Comparison of ENCODE assay signal across 8 cellular contexts in genomic region chr16:74999208-74999682, GRCh38. TPM values are rescaled to one million over a fixed set of nuclear protein-coding genes. Genes with fewer than 3 reads are reported as not detected.
DNase-seq lines count a peak whose midpoint lies in the region; ATAC-seq and TF ChIP-seq lines count a peak whose summit lies in the region.

No MANE protein-coding gene starts in this region.

- TF ChIP-seq CTCF in CD4-positive, alpha-beta T cell (IDR thresholded peaks at IDR 0.05), result no peak
- no peak for TF ChIP-seq CTCF in fibroblast of the aortic adventitia (IDR thresholded peaks at IDR 0.05; ENCODE audit: insufficient read depth, low read length)
- no peak for TF ChIP-seq CTCF in neural progenitor cell (IDR thresholded peaks at IDR 0.05)

- H3K27ac Mint-ChIP-seq in CD4-positive, alpha-beta T cell, result no peak overlapping the region
- no peak overlapping the region for H3K27ac Mint-ChIP-seq in activated CD4-positive, alpha-beta memory T cell treated with anti-CD3 and anti-CD28 coated beads for 36 hours
- H3K27ac Mint-ChIP-seq in neural progenitor cell, result no peak overlapping the region

- peak in 7 of 10 experiments; percentile 1 to 46 (median 32) for DNase-seq in CD4-positive, alpha-beta T cell
- peak; percentile 25 for DNase-seq in activated CD4-positive, alpha-beta memory T cell treated with anti-CD3 and anti-CD28 coated beads for 36 hours
- peak; percentile 6 for DNase-seq in fibroblast of the aortic adventitia (ENCODE audit: low read depth)
- no peak for DNase-seq in neural progenitor cell (ENCODE audit: low spot score)
- no peak for DNase-seq in ureter (ENCODE audit: low spot score)
- no peak for DNase-seq in cortex of kidney (lab: John Stamatoyannopoulos, UW)

- peaks cover 51% of the 10 kb centered on the region for H3K79me2 ChIP-seq in neural progenitor cell (ENCODE audit: low read depth)

- ATAC-seq in CD4-positive, alpha-beta T cell (ENCODE audit: poor library complexity), result peak; percentile 35
- ATAC-seq in GM19455 (IDR thresholded peaks at IDR 0.05; ENCODE audit: unreplicated experiment), result peak; percentile 38
- peak; percentile 31 for ATAC-seq in HG03571 (IDR thresholded peaks at IDR 0.05; ENCODE audit: unreplicated experiment)

- CTCF ChIA-PET in CD4-positive, alpha-beta T cell (lab: Charles Lee), result interaction anchor here (1.7 to 4.0 kb wide), 3 partner anchors 12 to 111 kb away, joined by 14 to 75 read pairs (median 15); partner anchors contain the start of gene WDR59
- CTCF ChIA-PET in activated CD4-positive, alpha-beta memory T cell treated with anti-CD3 and anti-CD28 coated beads for 36 hours (lab: Charles Lee), result interaction anchor here (1.2 to 9.3 kb wide), 5 partner anchors 12 to 112 kb away, joined by 3 to 222 read pairs (median 21); partner anchors contain the start of gene WDR59

- intact Hi-C loops in CD4-positive, alpha-beta T cell (cut with DNase I, micrococcal nuclease), result loop anchor here (2.0 to 10.0 kb wide), 3 partner anchors 14 to 704 kb away; partner anchors contain the start of genes PSMD7 (in 1 of the 2) and WDR59 (in 1 of the 2)
- intact Hi-C loops in activated CD4-positive, alpha-beta memory T cell treated with anti-CD3 and anti-CD28 coated beads for 36 hours (cut with micrococcal nuclease), result no loop called here

- no peaks in the 10 kb centered on the region for H3K9me3 Mint-ChIP-seq in CD4-positive, alpha-beta T cell
- no peaks in the 10 kb centered on the region for H3K9me3 Mint-ChIP-seq in activated CD4-positive, alpha-beta memory T cell treated with anti-CD3 and anti-CD28 coated beads for 36 hours
- no peaks in the 10 kb centered on the region for H3K9me3 Mint-ChIP-seq in neural progenitor cell

- peak overlapping the region; percentile 58 for H3K9ac ChIP-seq in neural progenitor cell

- H3K27me3 ChIP-seq in CD4-positive, alpha-beta T cell (ENCODE audit: control insufficient read depth, insufficient read depth, low read length), result no peaks in the 10 kb centered on the region
- H3K27me3 ChIP-seq in neural progenitor cell, result no peaks in the 10 kb centered on the region

- H3K27me3 Mint-ChIP-seq in CD4-positive, alpha-beta T cell, result no peaks in the 10 kb centered on the region
- H3K27me3 Mint-ChIP-seq in activated CD4-positive, alpha-beta memory T cell treated with anti-CD3 and anti-CD28 coated beads for 36 hours, result no peaks in the 10 kb centered on the region
- no peaks in the 10 kb centered on the region for H3K27me3 Mint-ChIP-seq in neural progenitor cell (ENCODE audit: insufficient read depth, low read depth)

- peaks cover 21% of the 10 kb centered on the region for H3K4me1 Mint-ChIP-seq in CD4-positive, alpha-beta T cell (ENCODE audit: low read depth)
- peaks cover 37% of the 10 kb centered on the region for H3K4me1 Mint-ChIP-seq in activated CD4-positive, alpha-beta memory T cell treated with anti-CD3 and anti-CD28 coated beads for 36 hours (ENCODE audit: low read depth)
- H3K4me1 Mint-ChIP-seq in neural progenitor cell, result peaks cover 32% of the 10 kb centered on the region

- H3K4me3 ChIP-seq in fibroblast of the aortic adventitia (ENCODE audit: low read depth, low read length) (peak overlapping the region; percentile 77), neural progenitor cell (peak overlapping the region; percentile 100)

- H3K27ac ChIP-seq in CD4-positive, alpha-beta T cell (ENCODE audit: low read depth, low read length), result no peak overlapping the region
- H3K27ac ChIP-seq in neural progenitor cell, result peak overlapping the region; percentile 42

- peaks cover 15% of the 10 kb centered on the region for H3F3A ChIP-seq in neural progenitor cell (ENCODE audit: low read depth)

- POLR2A ChIA-PET in CD4-positive, alpha-beta T cell (lab: Charles Lee), result interaction anchor here (1.0 to 5.1 kb wide), 6 partner anchors 13 to 130 kb away, joined by 3 to 54 read pairs (median 4); partner anchors contain the start of gene WDR59
- POLR2A ChIA-PET in activated CD4-positive, alpha-beta memory T cell treated with anti-CD3 and anti-CD28 coated beads for 36 hours (lab: Charles Lee), result interaction anchor here (1.0 to 2.7 kb wide), 3 partner anchors 13 to 111 kb away, joined by 6 to 35 read pairs (median 12); no protein-coding TSS in a partner anchor

- H4K20me1 ChIP-seq in neural progenitor cell (ENCODE audit: low read depth), result peaks cover 48% of the 10 kb centered on the region

- peak overlapping the region; percentile 99 for H3K4me2 ChIP-seq in neural progenitor cell

- no peaks in the 10 kb centered on the region for H3K9me3 ChIP-seq in CD4-positive, alpha-beta T cell (ENCODE audit: control insufficient read depth, low read length)
- no peaks in the 10 kb centered on the region for H3K9me3 ChIP-seq in neural progenitor cell (ENCODE audit: low read depth)

- H3K36me3 ChIP-seq in neural progenitor cell, result no peaks in the 10 kb centered on the region

- H3K4me3 Mint-ChIP-seq in CD4-positive, alpha-beta T cell, result peak overlapping the region; percentile 74
- H3K4me3 Mint-ChIP-seq in activated CD4-positive, alpha-beta memory T cell treated with anti-CD3 and anti-CD28 coated beads for 36 hours, result peak overlapping the region; percentile 88
- peak overlapping the region; percentile 88 for H3K4me3 Mint-ChIP-seq in neural progenitor cell

- peak overlapping the region; percentile 77 for H2AFZ ChIP-seq in neural progenitor cell (replicated peaks)

- peaks cover 17% of the 10 kb centered on the region for H3K4me1 ChIP-seq in neural progenitor cell

- peaks cover 6% of the 10 kb centered on the region for H3K36me3 Mint-ChIP-seq in CD4-positive, alpha-beta T cell (ENCODE audit: low read depth)
- peaks cover 7% of the 10 kb centered on the region for H3K36me3 Mint-ChIP-seq in activated CD4-positive, alpha-beta memory T cell treated with anti-CD3 and anti-CD28 coated beads for 36 hours
- peaks cover 15% of the 10 kb centered on the region for H3K36me3 Mint-ChIP-seq in neural progenitor cell

RNA-seq across cellular contexts. Expression of gene ZNRF1, which starts 0.4 kb away (rescaled TPM):
- 1 to 10 TPM; 2.8 to 4.0 TPM for total RNA-seq in CD4-positive, alpha-beta T cell
- 10 to 100 TPM; 40.9 to 45.6 TPM for total RNA-seq in activated CD4-positive, alpha-beta memory T cell treated with anti-CD3 and anti-CD28 coated beads for 36 hours
- total RNA-seq in fibroblast of the aortic adventitia (ENCODE audit: low replicate concordance) (9.5 and 14.5 TPM in 2 replicates), neural progenitor cell (ENCODE audit: low replicate concordance) (9.3 and 26.3 TPM in 2 replicates), ureter (50.0 TPM)

RNA-seq across cellular contexts. Expression of gene WDR59, which starts 14.3 kb away (rescaled TPM):
- total RNA-seq in CD4-positive, alpha-beta T cell, result 10 to 100 TPM; 60.2 to 67.2 TPM
- total RNA-seq in activated CD4-positive, alpha-beta memory T cell treated with anti-CD3 and anti-CD28 coated beads for 36 hours, result 10 to 100 TPM; 63.5 to 65.7 TPM
- total RNA-seq in fibroblast of the aortic adventitia (ENCODE audit: low replicate concordance) (21.7 and 22.4 TPM in 2 replicates), neural progenitor cell (ENCODE audit: low replicate concordance) (38.4 and 64.0 TPM in 2 replicates), ureter (111 TPM)

Comparison
In these comparisons a context has a peak if more than half of its experiments do, and no peak if none do; other contexts are left out.
1. DNase-seq: peak in CD4-positive, alpha-beta T cell (7 of 10), activated CD4-positive, alpha-beta memory T cell treated with anti-CD3 and anti-CD28 coated beads for 36 hours (single experiment) and fibroblast of the aortic adventitia (single experiment); none in neural progenitor cell (single experiment), ureter (single experiment) and cortex of kidney (single experiment).
2. Peak in every context shown above with its lines, with median percentiles within 50 percentile points of each other: ATAC-seq and H3K4me3 Mint-ChIP-seq.